16 cellular contexts compared by ENCODE assay signal in the genomic region with DNA sequence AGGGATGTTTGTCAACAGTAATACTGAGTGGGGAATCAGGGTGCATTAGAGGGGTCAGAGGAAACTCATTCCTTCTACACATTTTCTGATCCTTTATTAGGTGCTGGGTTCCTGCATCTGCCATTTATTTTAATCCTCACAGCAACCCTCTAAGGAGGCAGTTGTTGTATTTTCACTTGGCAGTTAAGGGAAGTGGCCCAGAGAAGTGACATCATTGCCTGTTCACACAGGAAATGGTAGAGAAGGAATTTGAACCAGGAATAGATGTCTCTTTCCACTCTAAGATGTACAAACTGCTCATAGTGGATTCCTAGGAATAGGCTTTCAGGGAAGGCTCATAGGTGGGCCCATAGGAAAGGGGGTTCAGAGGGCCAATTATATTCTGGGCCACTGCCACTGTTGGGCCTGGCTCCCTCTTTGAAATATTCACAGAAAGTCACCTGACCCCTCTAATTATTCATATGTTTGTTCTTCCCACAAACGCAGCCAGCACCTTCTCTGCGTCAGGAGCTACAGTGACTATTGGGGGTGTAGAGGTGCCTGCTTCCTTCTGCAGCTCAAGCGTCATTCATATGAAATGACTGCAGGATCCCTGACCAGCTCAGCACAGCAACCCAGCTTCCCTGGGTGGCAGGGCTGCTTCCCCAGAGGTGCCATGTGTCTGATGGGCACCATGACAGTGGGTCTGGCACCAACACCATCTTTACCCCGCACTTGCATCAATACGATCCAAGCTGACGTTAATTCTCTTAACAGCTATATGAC.
DNase-seq lines count a peak whose midpoint lies in the region; ATAC-seq, FAIRE-seq and TF ChIP-seq lines count a peak whose summit lies in the region.
"Had no signal": no experiment of that assay in that cellular context is flagged by ENCODE, and none has a peak within 500 bp of the region (broad histone marks: within the 10 kb centered on the region; RNA-seq: fewer than 3 reads in every experiment).

No MANE protein-coding gene starts in this region.

- peak overlapping the region; percentile 10 for H3K27ac ChIP-seq in ACC112 (ENCODE audit: low read depth, low read length)
- H3K27ac ChIP-seq in HEK293 (ENCODE audit: extremely low read depth, low read depth, low read length) = no peak overlapping the region
- peak overlapping the region; percentile 4 for H3K27ac ChIP-seq in astrocyte (ENCODE audit: low read depth, low read length)
- no peak overlapping the region for H3K27ac ChIP-seq in keratinocyte (ENCODE audit: control insufficient read depth, insufficient read depth, low read length)
- no peak overlapping the region for H3K27ac ChIP-seq in CD8-positive, alpha-beta T cell (ENCODE audit: low read depth, low read length)

- POLR2A ChIA-PET in HEK293 (lab: Yijun Ruan, JAX) = interaction anchor here (0.8 kb wide), 1 partner anchor 11 kb away, joined by 4 read pairs; no protein-coding TSS in a partner anchor
- POLR2A ChIA-PET in CD8-positive, alpha-beta T cell (lab: Charles Lee) = no interaction called here

- dilution Hi-C loops in keratinocyte (cut with MboI; ENCODE audit: extremely low pct_ligation_motif_present, low sequenced_read_pairs) = no loop called here

- no peak for ATAC-seq in CD8-positive, alpha-beta T cell
- ATAC-seq in activated T-cell treated with anti-CD3 and anti-CD28 coated beads, Interleukin-2, amount 50 U/mL, for 72 hours (replicated peaks in 1 of 2) = no peak
- ATAC-seq in HG02798 (IDR thresholded peaks at IDR 0.05; ENCODE audit: poor library complexity, unreplicated experiment) = no peak
- ATAC-seq: effector memory CD8-positive, alpha-beta T cell had no signal

- intact Hi-C loops in CD8-positive, alpha-beta T cell (cut with DNase I, micrococcal nuclease) = no loop called here

- H3K9ac ChIP-seq in astrocyte (ENCODE audit: low read length) = no peak overlapping the region
- H3K9ac ChIP-seq in keratinocyte (ENCODE audit: control insufficient read depth, extremely low read depth, insufficient read depth, low read length) = no peak overlapping the region

- peaks cover 2% of the 10 kb centered on the region for H3K36me3 Mint-ChIP-seq in astrocyte (ENCODE audit: low read depth, unreplicated experiment)
- no peaks in the 10 kb centered on the region for H3K36me3 Mint-ChIP-seq in CD8-positive, alpha-beta T cell
- H3K36me3 Mint-ChIP-seq in activated T-cell treated with anti-CD3 and anti-CD28 coated beads, Interleukin-2, amount 50 U/mL, for 72 hours (ENCODE audit: insufficient read depth in 2 of 2) = peaks cover 0 to under 1% of the 10 kb centered on the region in 2 donors
- H3K36me3 Mint-ChIP-seq: activated naive CD4-positive, alpha-beta T cell treated with anti-CD3 and anti-CD28 coated beads, Interleukin-2, amount 50 U/mL, for 24 hours had no signal

- peaks cover 1% of the 10 kb centered on the region for H3K9me3 Mint-ChIP-seq in astrocyte (ENCODE audit: unreplicated experiment)
- no peaks in the 10 kb centered on the region for H3K9me3 Mint-ChIP-seq in CD8-positive, alpha-beta T cell
- peaks cover 2 to 3% of the 10 kb centered on the region in 2 donors for H3K9me3 Mint-ChIP-seq in activated T-cell treated with anti-CD3 and anti-CD28 coated beads, Interleukin-2, amount 50 U/mL, for 72 hours
- H3K9me3 Mint-ChIP-seq: activated naive CD4-positive, alpha-beta T cell treated with anti-CD3 and anti-CD28 coated beads, Interleukin-2, amount 50 U/mL, for 24 hours; effector memory CD8-positive, alpha-beta T cell had no signal

- H3K4me3 ChIP-seq in ACC112 (ENCODE audit: low read depth, low read length) = no peak overlapping the region
- H3K4me3 ChIP-seq in HEK293 (ENCODE audit: low read depth, low read length) = no peak overlapping the region
- no peak overlapping the region for H3K4me3 ChIP-seq in astrocyte (ENCODE audit: insufficient read depth, low read depth, low read length)
- no peak overlapping the region for H3K4me3 ChIP-seq in keratinocyte (ENCODE audit: control insufficient read depth in 2 of 3, extremely low read depth in 1 of 3, insufficient read depth in 2 of 3, low read depth in 1 of 3, low read length in 3 of 3)
- no peak overlapping the region for H3K4me3 ChIP-seq in CD8-positive, alpha-beta T cell (ENCODE audit: low read depth, low read length)
- H3K4me3 ChIP-seq: upper lobe of left lung had no signal

- H3K4me2 ChIP-seq in astrocyte (ENCODE audit: low read length) = peak overlapping the region; percentile 13
- no peak overlapping the region for H3K4me2 ChIP-seq in keratinocyte (ENCODE audit: control insufficient read depth, extremely low read depth, insufficient read depth, low read depth, low read length)

- peak overlapping the region; percentile 81 for H3K27ac Mint-ChIP-seq in astrocyte (ENCODE audit: unreplicated experiment)
- H3K27ac Mint-ChIP-seq in CD8-positive, alpha-beta T cell = no peak overlapping the region
- no peak overlapping the region for H3K27ac Mint-ChIP-seq in activated T-cell treated with anti-CD3 and anti-CD28 coated beads, Interleukin-2, amount 50 U/mL, for 72 hours
- H3K27ac Mint-ChIP-seq: activated naive CD4-positive, alpha-beta T cell treated with anti-CD3 and anti-CD28 coated beads, Interleukin-2, amount 50 U/mL, for 24 hours; CD4-positive, alpha-beta T cell; effector memory CD8-positive, alpha-beta T cell had no signal

- H4K20me1 ChIP-seq in astrocyte (ENCODE audit: insufficient read depth, low read length) (no peaks in the 10 kb centered on the region), keratinocyte (ENCODE audit: control insufficient read depth, extremely low read depth, insufficient read depth, low read length) (no peaks in the 10 kb centered on the region)

- H3K4me3 Mint-ChIP-seq in astrocyte (ENCODE audit: unreplicated experiment) = no peak overlapping the region
- H3K4me3 Mint-ChIP-seq in CD8-positive, alpha-beta T cell = no peak overlapping the region
- no peak overlapping the region for H3K4me3 Mint-ChIP-seq in activated T-cell treated with anti-CD3 and anti-CD28 coated beads, Interleukin-2, amount 50 U/mL, for 72 hours
- H3K4me3 Mint-ChIP-seq: activated naive CD4-positive, alpha-beta T cell treated with anti-CD3 and anti-CD28 coated beads, Interleukin-2, amount 50 U/mL, for 24 hours; CD4-positive, alpha-beta T cell; effector memory CD8-positive, alpha-beta T cell had no signal

- H3K79me2 ChIP-seq in ACC112 (ENCODE audit: control insufficient read depth, insufficient read depth, low read length, unreplicated experiment) (no peaks in the 10 kb centered on the region), astrocyte (ENCODE audit: insufficient read depth, low read length) (no peaks in the 10 kb centered on the region), keratinocyte (ENCODE audit: control insufficient read depth, insufficient read depth, low read length) (no peaks in the 10 kb centered on the region)

- FAIRE-seq in astrocyte (lab: Jason Lieb, UNC) (no peak), keratinocyte (lab: Jason Lieb, UNC) (no peak)
- FAIRE-seq: islet of Langerhans had no signal

- TF ChIP-seq CTCF in HEK293 (tag by site-specific recombination; IDR thresholded peaks at IDR 0.05) = no peak
- TF ChIP-seq CTCF in astrocyte (IDR thresholded peaks at IDR 0.05; ENCODE audit: insufficient read depth, low read depth, low read length) = no peak
- TF ChIP-seq CTCF in keratinocyte (optimal IDR thresholded peaks at IDR 0.05 in 1 of 3, IDR thresholded peaks at IDR 0.05 in 1 of 3, conservative IDR thresholded peaks at IDR 0.05 in 1 of 3; ENCODE audit: extremely low read depth in 1 of 3, insufficient read depth in 2 of 3, low read length in 3 of 3) = no peak
- TF ChIP-seq CTCF in CD8-positive, alpha-beta T cell (IDR thresholded peaks at IDR 0.05) = no peak

- no peaks in the 10 kb centered on the region for H3K27me3 Mint-ChIP-seq in astrocyte (ENCODE audit: low read depth, unreplicated experiment)
- H3K27me3 Mint-ChIP-seq in CD8-positive, alpha-beta T cell (ENCODE audit: low read depth) = peaks cover under 1% of the 10 kb centered on the region
- no peaks in the 10 kb centered on the region for H3K27me3 Mint-ChIP-seq in activated T-cell treated with anti-CD3 and anti-CD28 coated beads, Interleukin-2, amount 50 U/mL, for 72 hours (ENCODE audit: low read depth)
- H3K27me3 Mint-ChIP-seq: activated naive CD4-positive, alpha-beta T cell treated with anti-CD3 and anti-CD28 coated beads, Interleukin-2, amount 50 U/mL, for 24 hours; CD4-positive, alpha-beta T cell had no signal

- H3K4me1 ChIP-seq in ACC112 (ENCODE audit: control insufficient read depth, insufficient read depth, low read length, unreplicated experiment) (peaks cover 24% of the 10 kb centered on the region), HEK293 (ENCODE audit: control insufficient read depth, insufficient read depth, low read length) (no peaks in the 10 kb centered on the region), astrocyte (ENCODE audit: insufficient read depth, low read length) (peaks cover 15% of the 10 kb centered on the region), keratinocyte (ENCODE audit: control insufficient read depth, extremely low read depth, insufficient read depth, low read length) (no peaks in the 10 kb centered on the region)
- no peaks in the 10 kb centered on the region for H3K4me1 ChIP-seq in CD8-positive, alpha-beta T cell (ENCODE audit: insufficient read depth, low read length)

- H2AFZ ChIP-seq in ACC112 (ENCODE audit: low read length, unreplicated experiment) (peak overlapping the region; percentile 41), astrocyte (ENCODE audit: low read depth, low read length) (peak overlapping the region; percentile 69), keratinocyte (ENCODE audit: control insufficient read depth, low read length) (peak overlapping the region; percentile 51)

- no peaks in the 10 kb centered on the region for H3K9me1 ChIP-seq in keratinocyte (ENCODE audit: control insufficient read depth, extremely low read depth, insufficient read depth, low read length)

- H3K36me3 ChIP-seq in ACC112 (ENCODE audit: insufficient read depth, low read length) = no peaks in the 10 kb centered on the region
- H3K36me3 ChIP-seq in HEK293 (ENCODE audit: control insufficient read depth in 2 of 2, insufficient read depth in 1 of 2, low read length in 2 of 2) = no peaks in the 10 kb centered on the region
- H3K36me3 ChIP-seq in astrocyte (ENCODE audit: insufficient read depth, low read length) = no peaks in the 10 kb centered on the region
- no peaks in the 10 kb centered on the region for H3K36me3 ChIP-seq in keratinocyte (ENCODE audit: control insufficient read depth in 2 of 2, extremely low read depth in 1 of 2, insufficient read depth in 2 of 2, low read length in 2 of 2)
- no peaks in the 10 kb centered on the region for H3K36me3 ChIP-seq in CD8-positive, alpha-beta T cell (ENCODE audit: insufficient read depth, low read length)
- H3K36me3 ChIP-seq: upper lobe of left lung had no signal

- no peaks in the 10 kb centered on the region for H3K27me3 ChIP-seq in ACC112 (ENCODE audit: insufficient read depth, low read length)
- H3K27me3 ChIP-seq in astrocyte (ENCODE audit: insufficient read depth, low read length) = no peaks in the 10 kb centered on the region
- H3K27me3 ChIP-seq in keratinocyte (ENCODE audit: control insufficient read depth, extremely low read depth, insufficient read depth, low read length) = peaks cover 2% of the 10 kb centered on the region
- H3K27me3 ChIP-seq in CD8-positive, alpha-beta T cell (ENCODE audit: insufficient read depth, low read length) = no peaks in the 10 kb centered on the region
- H3K27me3 ChIP-seq: upper lobe of left lung had no signal

- H3K9me3 ChIP-seq in HEK293 (ENCODE audit: control insufficient read depth, insufficient read depth, low read depth, low read length) (no peaks in the 10 kb centered on the region), astrocyte (ENCODE audit: insufficient read depth, low read depth, low read length) (no peaks in the 10 kb centered on the region), keratinocyte (ENCODE audit: control insufficient read depth, low read depth, low read length) (no peaks in the 10 kb centered on the region)
- no peaks in the 10 kb centered on the region for H3K9me3 ChIP-seq in CD8-positive, alpha-beta T cell (ENCODE audit: low read length)
- H3K9me3 ChIP-seq: upper lobe of left lung had no signal

- DNase-seq in astrocyte (ENCODE audit: low read depth) = peak; percentile 45
- DNase-seq in keratinocyte (ENCODE audit: low read depth, low spot score) = no peak
- DNase-seq in CD8-positive, alpha-beta T cell = no peak
- DNase-seq in activated T-cell treated with anti-CD3 and anti-CD28 coated beads, Interleukin-2, amount 50 U/mL, for 72 hours = no peak
- no peak for DNase-seq in NCI-H510A treated with DMSO at 0.1 percent for 48 hours (lab: John Stamatoyannopoulos, UW)
- DNase-seq: activated CD4-positive, alpha-beta T cell treated with anti-CD3 and anti-CD28 coated beads for 1 hour; effector memory CD8-positive, alpha-beta T cell; NCI-H2081; RPMI8226; upper lobe of left lung had no signal

- CTCF ChIA-PET in HEK293 (lab: Yijun Ruan, JAX) = interaction anchor here (0.6 to 11.5 kb wide), 10 partner anchors 10 to 567 kb away, joined by 3 to 108 read pairs (median 4); no protein-coding TSS in a partner anchor
- CTCF ChIA-PET in CD8-positive, alpha-beta T cell (lab: Charles Lee) = interaction anchor here (0.8 kb wide), 1 partner anchor 45 kb away, joined by 3 read pairs; no protein-coding TSS in a partner anchor

- peaks cover 18% of the 10 kb centered on the region for H3K4me1 Mint-ChIP-seq in astrocyte (ENCODE audit: low read depth, unreplicated experiment)
- peaks cover 2% of the 10 kb centered on the region for H3K4me1 Mint-ChIP-seq in CD8-positive, alpha-beta T cell (ENCODE audit: low read depth)
- no peaks in the 10 kb centered on the region for H3K4me1 Mint-ChIP-seq in activated T-cell treated with anti-CD3 and anti-CD28 coated beads, Interleukin-2, amount 50 U/mL, for 72 hours (ENCODE audit: low read depth)

Comparison
In these comparisons a context has a peak if more than half of its experiments do, and no peak if none do; other contexts are left out.
1. H3K27ac ChIP-seq: peak in ACC112 (single experiment) and astrocyte (single experiment); none in HEK293 (single experiment), keratinocyte (single experiment) and CD8-positive, alpha-beta T cell (single experiment).
2. Peak in every context shown above with its lines, with median percentiles within 50 percentile points of each other: H2AFZ ChIP-seq.